Comparison of ENCODE assay signal across 25 cellular contexts in the genomic region with DNA sequence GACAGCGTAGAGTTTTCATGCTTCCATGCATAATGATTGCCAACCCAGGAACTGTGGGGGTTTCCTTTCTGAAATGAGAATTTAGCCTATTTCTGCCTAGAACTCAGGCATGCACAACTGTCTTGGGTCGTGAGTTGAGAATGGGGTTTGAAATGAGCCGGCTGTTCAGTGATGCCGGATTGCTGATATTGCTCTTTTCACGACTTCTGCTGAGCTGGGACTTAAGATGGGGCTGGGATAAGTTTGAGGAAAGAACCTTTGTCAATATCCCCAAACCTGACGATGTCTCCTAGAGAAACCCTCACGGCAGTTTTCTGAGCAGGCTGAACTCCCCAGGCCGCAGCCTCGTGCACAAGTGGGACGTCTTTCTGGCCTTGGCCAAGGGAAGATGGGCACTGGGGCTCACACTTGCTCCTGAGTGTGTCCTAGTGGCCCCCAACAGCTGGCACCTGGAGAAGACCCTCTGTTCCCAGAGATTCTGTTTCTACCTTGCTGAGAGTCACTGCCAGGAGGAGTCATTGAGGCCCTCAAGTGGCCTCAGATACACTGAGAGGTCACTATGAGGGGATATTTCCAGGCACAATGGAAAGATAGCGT. TPM values are rescaled to one million over a fixed set of nuclear protein-coding genes. Genes with fewer than 3 reads are reported as not detected.
DNase-seq lines count a peak whose midpoint lies in the region; ATAC-seq and TF ChIP-seq lines count a peak whose summit lies in the region.
"Had no signal": no experiment of that assay in that cellular context is flagged by ENCODE, and none has a peak within 500 bp of the region (broad histone marks: within the 10 kb centered on the region; RNA-seq: fewer than 3 reads in every experiment).

No MANE protein-coding gene starts in this region.

- peak overlapping the region; percentile 27 for H3K14ac ChIP-seq in neuronal stem cell (ENCODE audit: low read length)

- no peak overlapping the region for H3K18ac ChIP-seq in neuronal stem cell (ENCODE audit: low read length)

- H2AFZ ChIP-seq in neuronal stem cell (ENCODE audit: low read length): no peak overlapping the region

- H3K4me1 ChIP-seq in neuronal stem cell (ENCODE audit: control insufficient read depth in 2 of 2, insufficient read depth in 1 of 2, low read depth in 1 of 2, low read length in 2 of 2): no peaks in the 10 kb centered on the region
- H3K4me1 ChIP-seq in vagina: no peaks in the 10 kb centered on the region
- peaks cover 0 to 6% of the 10 kb centered on the region in 2 donors for H3K4me1 ChIP-seq in ascending aorta
- H3K4me1 ChIP-seq: BE2C had no signal

- H3K9me3 ChIP-seq in neuronal stem cell (replicated peaks in 1 of 2; ENCODE audit: control insufficient read depth in 2 of 2, insufficient read depth in 1 of 2, low read depth in 1 of 2, low read length in 2 of 2) (no peaks in the 10 kb centered on the region), vagina (no peaks in the 10 kb centered on the region), ascending aorta (no peaks in the 10 kb centered on the region)
- H3K9me3 ChIP-seq: BE2C had no signal

- no peak overlapping the region for H3K4ac ChIP-seq in neuronal stem cell (ENCODE audit: low read length)

- H4K91ac ChIP-seq in neuronal stem cell (ENCODE audit: low read depth, low read length, poor library complexity): no peak overlapping the region

- H2BK12ac ChIP-seq in neuronal stem cell (ENCODE audit: low read length): no peak overlapping the region

- H2BK120ac ChIP-seq in neuronal stem cell (ENCODE audit: low read depth, low read length): no peak overlapping the region

- WGBS in neuronal stem cell (ENCODE audit: extremely low coverage in 2 of 2, insufficient read length in 2 of 2, insufficient replicate concordance in 1 of 2), 2 donors: no CpG with 5 or more reads among the region's 11 CpGs

- H2BK15ac ChIP-seq in neuronal stem cell (ENCODE audit: low read length): no peak overlapping the region

- H3K36me3 ChIP-seq in neuronal stem cell (replicated peaks in 1 of 2; ENCODE audit: control insufficient read depth in 2 of 2, insufficient read depth in 2 of 2, low read length in 2 of 2) (no peaks in the 10 kb centered on the region), vagina (no peaks in the 10 kb centered on the region), ascending aorta (no peaks in the 10 kb centered on the region)
- H3K36me3 ChIP-seq: BE2C, BLaER1 had no signal

- no peak for TF ChIP-seq POLR2A in vagina (IDR thresholded peaks at IDR 0.05)

- no peak overlapping the region for H2AK5ac ChIP-seq in neuronal stem cell (ENCODE audit: low read depth, low read length)

- TF ChIP-seq CTCF in coronary artery (IDR thresholded peaks at IDR 0.05): no peak
- no peak for TF ChIP-seq CTCF in vagina (IDR thresholded peaks at IDR 0.05)
- no peak for TF ChIP-seq CTCF in ascending aorta (IDR thresholded peaks at IDR 0.05)

- H3K27ac ChIP-seq in coronary artery (no peak overlapping the region), neuronal stem cell (replicated peaks; ENCODE audit: low read length) (no peak overlapping the region), vagina (no peak overlapping the region), ascending aorta (no peak overlapping the region)
- H3K27ac ChIP-seq: BLaER1 had no signal

- H3K23ac ChIP-seq in neuronal stem cell (ENCODE audit: low read depth, low read length, poor library complexity): no peak overlapping the region

- H3K27me3 ChIP-seq in neuronal stem cell (ENCODE audit: control insufficient read depth in 3 of 3, insufficient read depth in 3 of 3, low read depth in 1 of 3, low read length in 3 of 3) (no peaks in the 10 kb centered on the region), vagina (no peaks in the 10 kb centered on the region), ascending aorta (no peaks in the 10 kb centered on the region)
- H3K27me3 ChIP-seq: BLaER1 had no signal

- H3K27me3 Mint-ChIP-seq in activated T-cell treated with anti-CD3 and anti-CD28 coated beads, Interleukin-2, amount 50 U/mL, for 4 hours (ENCODE audit: low read depth): no peaks in the 10 kb centered on the region
- H3K27me3 Mint-ChIP-seq: CD4-positive, CD25-positive, alpha-beta regulatory T cell had no signal

- H3K4me3 ChIP-seq in coronary artery (no peak overlapping the region), neuronal stem cell (ENCODE audit: low read length in 2 of 2) (no peak overlapping the region), vagina (no peak overlapping the region), ascending aorta (no peak overlapping the region)
- H3K4me3 ChIP-seq: BLaER1, GM12878 had no signal

- no peak overlapping the region for H3K9ac ChIP-seq in neuronal stem cell (ENCODE audit: low read depth, low read length, poor library complexity)
- H3K9ac ChIP-seq: BLaER1 had no signal

- H3K4me1 Mint-ChIP-seq in activated T-cell treated with anti-CD3 and anti-CD28 coated beads, Interleukin-2, amount 50 U/mL, for 4 hours (ENCODE audit: low read depth): no peaks in the 10 kb centered on the region
- H3K4me1 Mint-ChIP-seq: CD4-positive, alpha-beta memory T cell; CD4-positive, CD25-positive, alpha-beta regulatory T cell; CD8-positive, alpha-beta memory T cell had no signal

- peaks cover 1% of the 10 kb centered on the region for H3K79me1 ChIP-seq in neuronal stem cell (ENCODE audit: low read depth, low read length)

- H3K36me3 Mint-ChIP-seq in activated T-cell treated with anti-CD3 and anti-CD28 coated beads, Interleukin-2, amount 50 U/mL, for 4 hours (ENCODE audit: insufficient read depth): no peaks in the 10 kb centered on the region
- H3K36me3 Mint-ChIP-seq: CD14-positive monocyte; CD4-positive, alpha-beta memory T cell; CD4-positive, CD25-positive, alpha-beta regulatory T cell; CD8-positive, alpha-beta memory T cell had no signal

- no peak overlapping the region for H2BK5ac ChIP-seq in neuronal stem cell (ENCODE audit: low read length)

- no peak overlapping the region for H3K4me3 Mint-ChIP-seq in activated T-cell treated with anti-CD3 and anti-CD28 coated beads, Interleukin-2, amount 50 U/mL, for 4 hours
- H3K4me3 Mint-ChIP-seq: CD14-positive monocyte; CD4-positive, alpha-beta memory T cell; CD4-positive, CD25-positive, alpha-beta regulatory T cell; CD8-positive, alpha-beta memory T cell had no signal

- H3K4me2 ChIP-seq in neuronal stem cell (ENCODE audit: insufficient read depth, low read length, poor library complexity, severe bottlenecking): no peak overlapping the region
- H3K4me2 ChIP-seq: BLaER1 had no signal

- intact Hi-C loops in vagina (cut with DNase I): no loop called here
- intact Hi-C loops in ascending aorta (cut with DNase I): no loop called here

- DNase-seq in coronary artery (ENCODE audit: low spot score) (peak; percentile 59), left kidney (ENCODE audit: low read depth, low spot score) (peak; percentile 33), neuronal stem cell (ENCODE audit: low spot score) (no peak), vagina (ENCODE audit: extremely low spot score in 2 of 2) (peak; percentile 22 to 58), ascending aorta (ENCODE audit: low spot score in 2 of 2) (no peak), AG20443 (ENCODE audit: low spot score) (no peak)
- DNase-seq in activated T-cell treated with anti-CD3 and anti-CD28 coated beads, Interleukin-2, amount 50 U/mL, for 4 hours: no peak
- DNase-seq: 8988T; BE2C; C1 segment of cervical spinal cord; CD4-positive, alpha-beta memory T cell; CD4-positive, CD25-positive, alpha-beta regulatory T cell; CD8-positive, alpha-beta memory T cell; COR-L47; DMS 273 treated with DMSO at 0.1 percent for 48 hours; DMS153; DMS53; DMS79; DND-41; EL; GDM1 had no signal

- H4K8ac ChIP-seq in neuronal stem cell (ENCODE audit: low read depth, low read length): no peak overlapping the region

- no peaks in the 10 kb centered on the region for H3K9me3 Mint-ChIP-seq in activated T-cell treated with anti-CD3 and anti-CD28 coated beads, Interleukin-2, amount 50 U/mL, for 4 hours
- H3K9me3 Mint-ChIP-seq: CD4-positive, alpha-beta memory T cell; CD4-positive, CD25-positive, alpha-beta regulatory T cell; CD8-positive, alpha-beta memory T cell had no signal

- no peak for ATAC-seq in activated T-cell treated with anti-CD3 and anti-CD28 coated beads, Interleukin-2, amount 50 U/mL, for 4 hours
- ATAC-seq in HG03139 (IDR thresholded peaks at IDR 0.05; ENCODE audit: unreplicated experiment): no peak
- ATAC-seq: GM12878 had no signal

RNA-seq across cellular contexts. Expression of gene RIN2, which starts 34.1 kb away (rescaled TPM):
- 5.9 TPM for polyA plus RNA-seq in neuronal stem cell (2013, experiment 1 of 2)
- polyA plus RNA-seq in neuronal stem cell (2013, experiment 2 of 2): 5.0 TPM
- 86.9 TPM for total RNA-seq in vagina
- under 1 TPM in 2 of 3 donors, not detected in 1; 0.08 to 0.24 TPM for total RNA-seq in activated T-cell treated with anti-CD3 and anti-CD28 coated beads, Interleukin-2, amount 50 U/mL, for 4 hours
- total RNA-seq in ascending aorta: 45.7 TPM
- polyA plus RNA-seq: CD4-positive, alpha-beta memory T cell; CD4-positive, CD25-positive, alpha-beta regulatory T cell; CD8-positive, alpha-beta memory T cell had no signal

Comparison
In these comparisons a context has a peak if more than half of its experiments do, and no peak if none do; other contexts are left out.
1. DNase-seq: peak in coronary artery (single experiment), left kidney (single experiment) and vagina (2 of 2); none in neuronal stem cell (single experiment), activated T-cell treated with anti-CD3 and anti-CD28 coated beads, Interleukin-2, amount 50 U/mL, for 4 hours (single experiment), ascending aorta (0 of 2) and AG20443 (single experiment).
2. RNA of gene RIN2, which starts 34.1 kb away (total RNA-seq): 86.9 TPM in vagina (single experiment) and 45.7 TPM in ascending aorta (single experiment); 0.08 to 0.24 TPM in activated T-cell treated with anti-CD3 and anti-CD28 coated beads, Interleukin-2, amount 50 U/mL, for 4 hours; every median in the first group is over 10 times any median in the second.